14 cellular contexts compared by ENCODE assay signal in the genomic region with DNA sequence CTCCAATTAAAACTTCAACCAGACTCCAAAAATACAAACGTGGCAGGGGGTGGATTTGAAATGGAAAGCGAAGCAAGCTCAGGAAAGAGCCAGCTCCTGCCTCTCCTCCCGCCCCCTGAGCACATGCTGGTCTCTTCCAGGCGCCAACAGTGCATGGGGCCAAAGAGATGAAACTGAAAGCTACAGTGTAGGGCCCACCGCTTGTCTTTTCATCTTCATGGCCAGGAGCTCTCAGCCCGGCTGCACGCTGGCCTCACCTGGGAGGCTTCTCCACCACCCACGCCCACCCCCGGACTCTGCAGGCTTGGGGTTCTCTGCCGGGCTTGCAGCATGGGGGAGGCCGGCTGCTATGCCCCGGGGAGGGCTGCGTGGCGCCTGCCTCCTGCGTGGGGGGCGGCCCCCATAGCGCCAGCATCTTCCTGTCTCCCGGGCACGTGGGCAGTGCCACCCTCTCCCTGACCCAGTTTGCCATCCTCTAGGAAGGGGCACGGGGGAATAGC. TPM values are rescaled to one million over a fixed set of nuclear protein-coding genes. Genes with fewer than 3 reads are reported as not detected.
A peak's percentile ranks its signal among the peaks of the same experiment; 100 is the strongest.
DNase-seq lines count a peak whose midpoint lies in the region; ATAC-seq and TF ChIP-seq lines count a peak whose summit lies in the region.
"Had no signal": no experiment of that assay in that cellular context is flagged by ENCODE, and none has a peak within 500 bp of the region (broad histone marks: within the 10 kb centered on the region; RNA-seq: fewer than 3 reads in every experiment).

No MANE protein-coding gene starts in this region.

- peak; percentile 47 for ATAC-seq in activated CD8-positive, alpha-beta T cell treated with anti-CD3 and anti-CD28 coated beads, Interleukin-2, amount 10 ng/mL, durations not matched to agents 7 days and 5 days
- no peak for ATAC-seq in activated CD8-positive, alpha-beta T cell treated with anti-CD3 and anti-CD28 coated beads for 36 hours
- ATAC-seq in HG03457 (IDR thresholded peaks at IDR 0.05; ENCODE audit: unreplicated experiment), result no peak
- ATAC-seq in GM18498 (IDR thresholded peaks at IDR 0.05; ENCODE audit: unreplicated experiment), result no peak
- ATAC-seq: natural killer cell had no signal

- CTCF ChIA-PET in activated CD8-positive, alpha-beta T cell treated with anti-CD3 and anti-CD28 coated beads, Interleukin-2, amount 10 ng/mL, durations not matched to agents 7 days and 5 days (lab: Charles Lee), result no interaction called here
- CTCF ChIA-PET in activated CD8-positive, alpha-beta T cell treated with anti-CD3 and anti-CD28 coated beads for 36 hours (lab: Charles Lee), result interaction anchor here (1.3 kb wide), 1 partner anchor 34 kb away, joined by 6 read pairs; no protein-coding TSS in a partner anchor

- intact Hi-C loops in activated CD8-positive, alpha-beta T cell treated with anti-CD3 and anti-CD28 coated beads for 36 hours (cut with micrococcal nuclease), result no loop called here
- intact Hi-C loops in tibial artery (cut with DNase I; ENCODE audit: low total_unique reads), result no loop called here

- peak overlapping the region; percentile 78 for H3K9ac ChIP-seq in mesendoderm (ENCODE audit: low read length)

- H4K8ac ChIP-seq in mesendoderm (ENCODE audit: low read depth, low read length), result no peak overlapping the region

- H3K36me3 Mint-ChIP-seq in activated CD8-positive, alpha-beta T cell treated with anti-CD3 and anti-CD28 coated beads, Interleukin-2, amount 10 ng/mL, durations not matched to agents 7 days and 5 days (ENCODE audit: low read depth), result no peaks in the 10 kb centered on the region
- H3K36me3 Mint-ChIP-seq in activated CD8-positive, alpha-beta T cell treated with anti-CD3 and anti-CD28 coated beads for 36 hours (ENCODE audit: low read depth), result no peaks in the 10 kb centered on the region

- H3K4ac ChIP-seq in mesendoderm (ENCODE audit: low read depth, low read length), result peak overlapping the region; percentile 21

- H3K9me3 ChIP-seq in WERI-Rb-1 (ENCODE audit: severe bottlenecking) (peaks cover 5% of the 10 kb centered on the region), tibial artery (peaks cover 0 to 7% (median 6%) of the 10 kb centered on the region in 3 donors)

- TF ChIP-seq CTCF in activated CD8-positive, alpha-beta T cell treated with anti-CD3 and anti-CD28 coated beads for 36 hours (IDR thresholded peaks at IDR 0.05), result no peak
- no peak for TF ChIP-seq CTCF in WERI-Rb-1 (IDR thresholded peaks at IDR 0.05; ENCODE audit: low read depth, low read length)
- TF ChIP-seq CTCF in tibial artery (IDR thresholded peaks at IDR 0.05), result no peak

- peak overlapping the region; percentile 95 for H3K4me3 ChIP-seq in WERI-Rb-1 (ENCODE audit: low read depth, low read length)
- no peak overlapping the region for H3K4me3 ChIP-seq in mesendoderm (ENCODE audit: low read length)
- H3K4me3 ChIP-seq in tibial artery, result peak overlapping the region; percentile 22 to 43

- H3K79me1 ChIP-seq in mesendoderm (ENCODE audit: low read length), result no peaks in the 10 kb centered on the region

- no peak overlapping the region for H2AK5ac ChIP-seq in mesendoderm (ENCODE audit: low read length)

- no CpG with 5 or more reads among the region's 20 CpGs for WGBS in mesendoderm (ENCODE audit: extremely low coverage, insufficient coverage, low lambda C conversion rate)

- no peak overlapping the region for H2BK120ac ChIP-seq in mesendoderm (ENCODE audit: low read depth, low read length)

- no peak overlapping the region for H2BK15ac ChIP-seq in mesendoderm (replicated peaks; ENCODE audit: low read depth)

- H3K9me3 Mint-ChIP-seq in activated CD8-positive, alpha-beta T cell treated with anti-CD3 and anti-CD28 coated beads, Interleukin-2, amount 10 ng/mL, durations not matched to agents 7 days and 5 days (ENCODE audit: insufficient read depth), result no peaks in the 10 kb centered on the region
- no peaks in the 10 kb centered on the region for H3K9me3 Mint-ChIP-seq in activated CD8-positive, alpha-beta T cell treated with anti-CD3 and anti-CD28 coated beads for 36 hours
- H3K9me3 Mint-ChIP-seq: natural killer cell had no signal

- peaks cover 2% of the 10 kb centered on the region for H3K4me1 Mint-ChIP-seq in activated CD8-positive, alpha-beta T cell treated with anti-CD3 and anti-CD28 coated beads, Interleukin-2, amount 10 ng/mL, durations not matched to agents 7 days and 5 days (ENCODE audit: low read depth)
- peaks cover 3% of the 10 kb centered on the region for H3K4me1 Mint-ChIP-seq in activated CD8-positive, alpha-beta T cell treated with anti-CD3 and anti-CD28 coated beads for 36 hours (ENCODE audit: low read depth)
- H3K4me1 Mint-ChIP-seq: natural killer cell had no signal

- H3K27ac Mint-ChIP-seq in activated CD8-positive, alpha-beta T cell treated with anti-CD3 and anti-CD28 coated beads, Interleukin-2, amount 10 ng/mL, durations not matched to agents 7 days and 5 days, result no peak overlapping the region
- no peak overlapping the region for H3K27ac Mint-ChIP-seq in activated CD8-positive, alpha-beta T cell treated with anti-CD3 and anti-CD28 coated beads for 36 hours
- H3K27ac Mint-ChIP-seq: natural killer cell had no signal

- H4K5ac ChIP-seq in mesendoderm (ENCODE audit: low read length), result no peak overlapping the region

- H3K79me2 ChIP-seq in mesendoderm (ENCODE audit: control insufficient read depth, insufficient read depth, low read length), result no peaks in the 10 kb centered on the region

- H3K27ac ChIP-seq in WERI-Rb-1, result peak overlapping the region; percentile 80
- no peak overlapping the region for H3K27ac ChIP-seq in mesendoderm (ENCODE audit: low read depth, low read length)
- H3K27ac ChIP-seq in tibial artery, result no peak overlapping the region
- H3K27ac ChIP-seq: C4-2B had no signal

- peak overlapping the region; percentile 17 for H3K4me3 Mint-ChIP-seq in activated CD8-positive, alpha-beta T cell treated with anti-CD3 and anti-CD28 coated beads, Interleukin-2, amount 10 ng/mL, durations not matched to agents 7 days and 5 days
- no peak overlapping the region for H3K4me3 Mint-ChIP-seq in activated CD8-positive, alpha-beta T cell treated with anti-CD3 and anti-CD28 coated beads for 36 hours
- H3K4me3 Mint-ChIP-seq: natural killer cell had no signal

- DNase-seq in activated CD8-positive, alpha-beta T cell treated with anti-CD3 and anti-CD28 coated beads, Interleukin-2, amount 10 ng/mL, durations not matched to agents 7 days and 5 days, result no peak
- DNase-seq in activated CD8-positive, alpha-beta T cell treated with anti-CD3 and anti-CD28 coated beads for 36 hours, result no peak
- DNase-seq in WERI-Rb-1 (no peak), mesendoderm (peak; percentile 56), tibial artery (peak in 1 of 2 donors; percentile 13), NCI-H187 treated with DMSO at 0.1 percent for 48 hours (lab: John Stamatoyannopoulos, UW) (no peak)
- DNase-seq: activated CD8-positive, alpha-beta memory T cell treated with anti-CD3 and anti-CD28 coated beads, Interleukin-2, amount 50 U/mL, for 48 hours; effector CD8-positive, alpha-beta T cell; natural killer cell; stimulated activated naive CD4-positive, alpha-beta T cell had no signal

- no peaks in the 10 kb centered on the region for H3K27me3 ChIP-seq in WERI-Rb-1 (ENCODE audit: insufficient read depth, low read depth, severe bottlenecking)
- no peaks in the 10 kb centered on the region for H3K27me3 ChIP-seq in mesendoderm (ENCODE audit: insufficient read depth, low read length, poor library complexity)
- H3K27me3 ChIP-seq in tibial artery, result peaks cover 0 to 57% of the 10 kb centered on the region in 2 donors

- peak overlapping the region; percentile 88 for H3K56ac ChIP-seq in mesendoderm (ENCODE audit: low read length)

- POLR2A ChIA-PET in activated CD8-positive, alpha-beta T cell treated with anti-CD3 and anti-CD28 coated beads, Interleukin-2, amount 10 ng/mL, durations not matched to agents 7 days and 5 days (lab: Charles Lee), result no interaction called here
- POLR2A ChIA-PET in activated CD8-positive, alpha-beta T cell treated with anti-CD3 and anti-CD28 coated beads for 36 hours (lab: Charles Lee), result no interaction called here

- H3K27me3 Mint-ChIP-seq in activated CD8-positive, alpha-beta T cell treated with anti-CD3 and anti-CD28 coated beads, Interleukin-2, amount 10 ng/mL, durations not matched to agents 7 days and 5 days (ENCODE audit: low read depth), result peaks cover 48% of the 10 kb centered on the region
- H3K27me3 Mint-ChIP-seq in activated CD8-positive, alpha-beta T cell treated with anti-CD3 and anti-CD28 coated beads for 36 hours, result peaks cover 52% of the 10 kb centered on the region

- H3K4me2 ChIP-seq in mesendoderm (ENCODE audit: low read length), result peak overlapping the region; percentile 77

- H3K23ac ChIP-seq in mesendoderm (ENCODE audit: low read length), result no peak overlapping the region

- peak overlapping the region; percentile 11 for H3K18ac ChIP-seq in mesendoderm (ENCODE audit: low read length)

- H3K4me1 ChIP-seq in mesendoderm (ENCODE audit: control insufficient read depth, low read depth, low read length) (peaks cover 5% of the 10 kb centered on the region), tibial artery (peaks cover 0 to 27% (median 22%) of the 10 kb centered on the region in 4 donors)

- H3K36me3 ChIP-seq in WERI-Rb-1 (no peaks in the 10 kb centered on the region; the same call in 1 of the 2 replicates), mesendoderm (ENCODE audit: control insufficient read depth, insufficient read depth, low read length) (no peaks in the 10 kb centered on the region), tibial artery (no peaks in the 10 kb centered on the region)

- no peak overlapping the region for H2BK5ac ChIP-seq in mesendoderm (ENCODE audit: low read length)

RNA-seq across cellular contexts. Expression of gene RIMBP2, which starts 2.0 kb away (rescaled TPM):
- not detected for total RNA-seq in activated CD8-positive, alpha-beta T cell treated with anti-CD3 and anti-CD28 coated beads, Interleukin-2, amount 10 ng/mL, durations not matched to agents 7 days and 5 days
- total RNA-seq in activated CD8-positive, alpha-beta T cell treated with anti-CD3 and anti-CD28 coated beads for 36 hours, result not detected
- polyA plus RNA-seq in mesendoderm (2013, experiment 1 of 2), result 1.5 TPM
- 1.4 TPM for polyA plus RNA-seq in mesendoderm (2013, experiment 2 of 2)
- total RNA-seq: natural killer cell, OCI-LY7 had no signal
